1 cellular context compared by ENCODE assay signal in genomic region chr15:75145027-75145841, GRCh38.
TF ChIP-seq lines count a peak whose summit lies in the region.

No MANE protein-coding gene starts in this region.

TF ChIP-seq in HepG2, 621 proteins besides CTCF, POLR2A, EP300 and RAD21 (continued from another document and continues in another):
- TF ChIP-seq FOSL1 (CRISPR knock-in tag; IDR thresholded peaks at IDR 0.05; ENCODE audit: borderline replicate concordance) (peak; percentile 69; the same call in 1 of the 2 replicates), ZNF547 (CRISPR knock-in tag; IDR thresholded peaks at IDR 0.05) (peak; percentile 84), SMC3 (IDR thresholded peaks at IDR 0.05; ENCODE audit: low read length) (peak; percentile 45; the same call in 1 of the 2 replicates), ZFY (CRISPR knock-in tag; IDR thresholded peaks at IDR 0.05) (peak; percentile 62; the same call in 1 of the 2 replicates), ZNF251 (CRISPR knock-in tag; IDR thresholded peaks at IDR 0.05) (0 out of 2 replicates have a peak, but pooled peaks have one; percentile 27), FOSL2 (CRISPR knock-in tag; IDR thresholded peaks at IDR 0.05) (peak; percentile 92), KLF15 (CRISPR knock-in tag; IDR thresholded peaks at IDR 0.05; ENCODE audit: borderline replicate concordance) (no peak), MATR3 (CRISPR knock-in tag; IDR thresholded peaks at IDR 0.05) (no peak), YY1 (IDR thresholded peaks at IDR 0.05; ENCODE audit: insufficient read depth, insufficient replicate concordance, low read depth, low read length) (no peak), ZNF20 (CRISPR knock-in tag; IDR thresholded peaks at IDR 0.05) (no peak), FOXP4 (CRISPR knock-in tag; IDR thresholded peaks at IDR 0.05) (0 out of 2 replicates have a peak, but pooled peaks have one; percentile 27), ZNF556 (CRISPR knock-in tag; IDR thresholded peaks at IDR 0.05; ENCODE audit: borderline replicate concordance) (0 out of 2 replicates have a peak, but pooled peaks have one; percentile 34), SAP130 (CRISPR knock-in tag; IDR thresholded peaks at IDR 0.05; ENCODE audit: low read depth) (peak; percentile 49), PAWR (CRISPR knock-in tag; IDR thresholded peaks at IDR 0.05; ENCODE audit: borderline replicate concordance) (no peak), ZNF644 (CRISPR knock-in tag; IDR thresholded peaks at IDR 0.05; ENCODE audit: low read depth) (0 out of 2 replicates have a peak, but pooled peaks have one; percentile 41), TRIM24 (CRISPR knock-in tag; IDR thresholded peaks at IDR 0.05) (no peak), ZMYM4 (CRISPR knock-in tag; IDR thresholded peaks at IDR 0.05) (peak; percentile 48; the same call in 1 of the 2 replicates), ZSCAN25 (CRISPR knock-in tag; IDR thresholded peaks at IDR 0.05) (peak; percentile 49; the same call in 1 of the 2 replicates), ZNF713 (CRISPR knock-in tag; IDR thresholded peaks at IDR 0.05) (0 out of 2 replicates have a peak, but pooled peaks have one; percentile 26), MAX (IDR thresholded peaks at IDR 0.05) (peak; percentile 59; the same call in 1 of the 2 replicates), HNRNPH1 (optimal IDR thresholded peaks at IDR 0.05; ENCODE audit: low read depth, low read length) (no peak), ZNF468 (CRISPR knock-in tag; IDR thresholded peaks at IDR 0.05) (no peak), ZNF101 (CRISPR knock-in tag; IDR thresholded peaks at IDR 0.05; ENCODE audit: borderline replicate concordance, low read depth) (no peak), ZMAT5 (CRISPR knock-in tag; IDR thresholded peaks at IDR 0.05; ENCODE audit: borderline replicate concordance, low read depth) (no peak), TCF7 (IDR thresholded peaks at IDR 0.05; ENCODE audit: low read depth) (no peak), MIXL1 (CRISPR knock-in tag; IDR thresholded peaks at IDR 0.05) (no peak), ZNF691 (CRISPR knock-in tag; IDR thresholded peaks at IDR 0.05; ENCODE audit: borderline replicate concordance, low read depth) (peak; percentile 84; the same call in 1 of the 2 replicates), TARDBP (CRISPR knock-in tag; IDR thresholded peaks at IDR 0.05) (0 out of 2 replicates have a peak, but pooled peaks have one; percentile 14), ZNF703 (CRISPR knock-in tag; IDR thresholded peaks at IDR 0.05; ENCODE audit: borderline replicate concordance) (no peak), ARID5B (CRISPR knock-in tag; IDR thresholded peaks at IDR 0.05) (peak; percentile 11; the same call in 1 of the 2 replicates), HOXA3 (CRISPR knock-in tag; IDR thresholded peaks at IDR 0.05) (peak; percentile 40; the same call in 1 of the 2 replicates), ZMYM3 (CRISPR knock-in tag; IDR thresholded peaks at IDR 0.05) (peak; percentile 16; the same call in 1 of the 2 replicates), ZNF589 (CRISPR knock-in tag; conservative IDR thresholded peaks at IDR 0.05) (no peak), FOXO4 (CRISPR knock-in tag; conservative IDR thresholded peaks at IDR 0.05) (no peak), THRA (CRISPR knock-in tag; IDR thresholded peaks at IDR 0.05; ENCODE audit: borderline replicate concordance) (peak; percentile 36; the same call in 1 of the 2 replicates), THAP11 (CRISPR knock-in tag; IDR thresholded peaks at IDR 0.05) (0 out of 2 replicates have a peak, but pooled peaks have one; percentile 35), HOMEZ (CRISPR knock-in tag; IDR thresholded peaks at IDR 0.05; ENCODE audit: low read depth) (0 out of 2 replicates have a peak, but pooled peaks have one; percentile 23), RBM22 (optimal IDR thresholded peaks at IDR 0.05; ENCODE audit: low read length) (no peak), HOXA9 (CRISPR knock-in tag; IDR thresholded peaks at IDR 0.05; ENCODE audit: borderline replicate concordance) (no peak), HNF1A (IDR thresholded peaks at IDR 0.05; ENCODE audit: low read depth) (no peak), HNF1A (CRISPR knock-in tag; IDR thresholded peaks at IDR 0.05; ENCODE audit: borderline replicate concordance) (peak; percentile 43; the same call in 1 of the 2 replicates), PAX8 (CRISPR knock-in tag; IDR thresholded peaks at IDR 0.05; ENCODE audit: borderline replicate concordance) (no peak)
